ENCODE assay signal across 30 cellular contexts in the genomic region with DNA sequence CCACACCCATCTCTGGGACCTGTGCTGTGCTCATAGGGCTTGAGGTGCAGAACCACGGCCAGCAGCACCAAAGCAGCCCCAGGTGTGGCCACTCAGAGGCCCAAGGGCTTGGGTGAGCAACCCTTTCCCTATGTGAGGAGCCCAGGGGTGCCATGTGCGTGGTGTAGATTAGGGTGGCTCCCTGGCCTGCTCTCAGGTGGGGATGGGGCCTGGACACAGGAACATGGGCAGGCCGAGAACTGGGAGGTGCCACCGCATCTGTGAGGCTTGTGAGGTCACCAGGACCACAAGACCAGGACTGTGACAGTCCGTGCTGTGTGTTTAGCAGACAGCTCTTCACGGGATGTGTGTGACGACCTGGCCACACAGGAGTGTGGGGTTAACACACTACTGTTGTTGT.
DNase-seq lines count a peak whose midpoint lies in the region; ATAC-seq, FAIRE-seq and TF ChIP-seq lines count a peak whose summit lies in the region.
"Had no signal": no experiment of that assay in that cellular context is flagged by ENCODE, and none has a peak within 500 bp of the region (broad histone marks: within the 10 kb centered on the region; RNA-seq: fewer than 3 reads in every experiment).

No MANE protein-coding gene starts in this region.

- H3K36me3 ChIP-seq in heart right ventricle (peaks cover under 1 to 78% (median 56%) of the 10 kb centered on the region in 9 donors), osteoblast (ENCODE audit: insufficient read depth, low read length) (peaks cover 19% of the 10 kb centered on the region)

- no peak overlapping the region for H3K4me2 ChIP-seq in osteoblast (ENCODE audit: insufficient read depth, low read length)
- H3K4me2 ChIP-seq: PC-9 had no signal

- H3K27me3 ChIP-seq in heart right ventricle, result no peaks in the 10 kb centered on the region
- H3K27me3 ChIP-seq in osteoblast (ENCODE audit: insufficient read depth, low read length), result no peaks in the 10 kb centered on the region
- H3K27me3 ChIP-seq: right atrium auricular region, tibial artery had no signal

- H3K4me1 ChIP-seq in heart right ventricle (no peaks in the 10 kb centered on the region), osteoblast (ENCODE audit: insufficient read depth, low read length) (no peaks in the 10 kb centered on the region)
- H3K4me1 ChIP-seq: HAP-1, parathyroid adenoma, right atrium auricular region, tibial artery had no signal

- no peak overlapping the region for H2AFZ ChIP-seq in osteoblast (ENCODE audit: low read length)
- H2AFZ ChIP-seq: parathyroid adenoma, PC-9 had no signal

- intact Hi-C loops in cardiac septum (cut with DNase I) (no loop called here), heart right ventricle (cut with DNase I) (no loop called here)

- H4K20me1 ChIP-seq in osteoblast (ENCODE audit: insufficient read depth, low read length), result no peaks in the 10 kb centered on the region

- 99% methylated on average over 7 of the region's 7 CpGs for WGBS in heart right ventricle, 2 donors

- DNase-seq in cardiac septum (ENCODE audit: low spot score) (peak; percentile 59), heart right ventricle (no peak), osteoblast (ENCODE audit: insufficient read length, low spot score, missing footprints) (peak; percentile 73), urothelium cell line (ENCODE audit: low spot score) (no peak), NCI-H748 (lab: John Stamatoyannopoulos, UW; ENCODE audit: unreplicated experiment) (no peak), hepatic stellate cell (ENCODE audit: low spot score) (no peak), NCI-H1930 (lab: John Stamatoyannopoulos, UW) (no peak)
- DNase-seq: activated CD8-positive, alpha-beta T cell treated with anti-CD3 and anti-CD28 coated beads for 36 hours; activated naive CD8-positive, alpha-beta T cell treated with anti-CD3 and anti-CD28 coated beads, Interleukin-2, amount 50 U/mL, for 24 hours; caudate nucleus; DMS153; kidney glomerular epithelial cell; mammary epithelial cell; NCI-H1417; NCI-H2029 treated with DMSO at 0.1 percent for 48 hours; NCI-H526 treated with DMSO at 0.1 percent for 48 hours; PC-9; SHP77; stimulated activated CD4-positive, alpha-beta T cell treated with anti-CD3 and anti-CD28 coated beads, Interleukin-12 subunit alpha, Interleukin-12 subunit beta, amount 100 ng/mL, for 4 hours; stimulated activated CD4-positive, alpha-beta T cell treated with anti-CD3 and anti-CD28 coated beads, Interleukin-2, amount 100 ng/mL, for 48 hours; T-helper 17 cell had no signal

- no peaks in the 10 kb centered on the region for H3K79me2 ChIP-seq in osteoblast (ENCODE audit: insufficient read depth, low read length)
- H3K79me2 ChIP-seq: parathyroid adenoma had no signal

- H3K4me3 ChIP-seq in heart right ventricle, result no peak overlapping the region
- peak overlapping the region; percentile 3; the same call in 1 of the 2 replicates for H3K4me3 ChIP-seq in iPS-18c (ENCODE audit: insufficient read depth, low read depth, low read length)
- no peak overlapping the region for H3K4me3 ChIP-seq in osteoblast (ENCODE audit: insufficient read depth, low read length)
- H3K4me3 ChIP-seq: HAP-1, PC-9, right atrium auricular region, tibial artery had no signal

- TF ChIP-seq CTCF in heart right ventricle (IDR thresholded peaks at IDR 0.05), result no peak
- TF ChIP-seq CTCF in osteoblast (IDR thresholded peaks at IDR 0.05; ENCODE audit: extremely low read depth, low read depth, low read length), result no peak

- no peak for ATAC-seq in heart right ventricle
- ATAC-seq: activated CD4-positive, CD25-positive, alpha-beta regulatory T cell treated with anti-CD3 and anti-CD28 coated beads, Interleukin-2, amount 50 U/mL, for 24 hours; activated CD8-positive, alpha-beta T cell treated with anti-CD3 and anti-CD28 coated beads for 36 hours; activated naive CD8-positive, alpha-beta T cell treated with anti-CD3 and anti-CD28 coated beads, Interleukin-2, amount 50 U/mL, for 24 hours; T-helper 17 cell had no signal

- peak; percentile 84 for FAIRE-seq in urothelium cell line (lab: Jason Lieb, UNC)
- FAIRE-seq: GM12891, TTC549 had no signal

- H3K9me3 ChIP-seq in heart right ventricle (peaks cover 0 to 49% (median 26%) of the 10 kb centered on the region in 11 donors), iPS-18c (ENCODE audit: control insufficient read depth, insufficient read depth, low read length) (peaks cover 14% of the 10 kb centered on the region), osteoblast (ENCODE audit: low read depth, low read length) (peaks cover 10% of the 10 kb centered on the region)

- H3K27ac ChIP-seq in heart right ventricle, result no peak overlapping the region
- no peak overlapping the region for H3K27ac ChIP-seq in osteoblast (ENCODE audit: low read depth, low read length)
- H3K27ac ChIP-seq: HL-60, parathyroid adenoma, PC-9, right atrium auricular region, tibial artery had no signal

Comparison
In these comparisons a context has a peak if more than half of its experiments do, and no peak if none do; other contexts are left out.
1. DNase-seq: peak in cardiac septum (single experiment) and osteoblast (single experiment); none in heart right ventricle (0 of 2), urothelium cell line (single experiment), NCI-H748 (single experiment), hepatic stellate cell (single experiment) and NCI-H1930 (0 of 2).